Comparison of ENCODE assay signal across 28 cellular contexts in genomic region chr22:38867124-38867455, GRCh38.
"Had no signal": no experiment of that assay in that cellular context is flagged by ENCODE, and none has a peak within 500 bp of the region (broad histone marks: within the 10 kb centered on the region; RNA-seq: fewer than 3 reads in every experiment).

No MANE protein-coding gene starts in this region.

- DNase-seq: activated CD4-positive, alpha-beta T cell treated with anti-CD3 and anti-CD28 coated beads for 48 hours; activated CD8-positive, alpha-beta T cell treated with anti-CD3 and anti-CD28 coated beads for 36 hours; activated naive CD4-positive, alpha-beta T cell; activated T-cell treated with anti-CD3 and anti-CD28 coated beads, Interleukin-2, amount 50 U/mL, for 4 hours; anterior cingulate cortex; cerebellar nuclear complex; colonic mucosa; effector CD8-positive, alpha-beta T cell; hypothalamus; immature natural killer cell; kidney; naive B cell; stimulated activated CD4-positive, alpha-beta T cell treated with anti-CD3 and anti-CD28 coated beads, Interleukin-4, amount 100 ng/mL, for 24 hours; T-helper 9 cell; trophoblast cell had no signal

- H3K4me3 Mint-ChIP-seq: activated CD8-positive, alpha-beta T cell treated with anti-CD3 and anti-CD28 coated beads for 36 hours; activated T-cell treated with anti-CD3 and anti-CD28 coated beads, Interleukin-2, amount 50 U/mL, for 4 hours; activated T-helper 17 cell treated with anti-CD3 and anti-CD28 coated beads, Interleukin-2, amount 50 U/mL, for 72 hours; immature natural killer cell; mesothelial cell of epicardium; naive B cell; stimulated activated effector memory CD8-positive, alpha-beta T cell treated with anti-CD3 and anti-CD28 coated beads, Interleukin-12 subunit alpha, Interleukin-12 subunit beta, amount 100 ng/mL, for 72 hours; stimulated activated naive CD8-positive, alpha-beta T cell treated with anti-CD3 and anti-CD28 coated beads, Interleukin-15, Interleukin-2, amounts not matched to agents 100 ng/mL and 50 ng/mL, for 24 hours; T-helper 1 cell treated with Interleukin-12 subunit alpha and Interleukin-12 subunit beta and Interleukin-4 antibody, amounts not matched to agents 30 μg/mL and 1 μg/mL, for 36 hours had no signal

- H3K27ac Mint-ChIP-seq: activated CD8-positive, alpha-beta T cell treated with anti-CD3 and anti-CD28 coated beads for 36 hours; activated T-helper 17 cell treated with anti-CD3 and anti-CD28 coated beads, Interleukin-2, amount 50 U/mL, for 72 hours; mesothelial cell of epicardium; progenitor cell of endocrine pancreas; stimulated activated naive CD8-positive, alpha-beta T cell treated with anti-CD3 and anti-CD28 coated beads, Interleukin-15, Interleukin-2, amounts not matched to agents 100 ng/mL and 50 ng/mL, for 24 hours; T-helper 1 cell treated with Interleukin-12 subunit alpha and Interleukin-12 subunit beta and Interleukin-4 antibody, amounts not matched to agents 30 μg/mL and 1 μg/mL, for 36 hours had no signal

- H3K9me3 ChIP-seq: colonic mucosa, thoracic aorta had no signal

- H3K27me3 ChIP-seq: colonic mucosa had no signal

- H3K36me3 Mint-ChIP-seq: immature natural killer cell, naive B cell had no signal

- H3K9me3 Mint-ChIP-seq: activated CD8-positive, alpha-beta T cell treated with anti-CD3 and anti-CD28 coated beads for 36 hours; activated naive CD4-positive, alpha-beta T cell treated with anti-CD3 and anti-CD28 coated beads, Interleukin-2, amount 50 U/mL, for 72 hours; activated T-cell treated with anti-CD3 and anti-CD28 coated beads, Interleukin-2, amount 50 U/mL, for 4 hours; activated T-helper 17 cell treated with anti-CD3 and anti-CD28 coated beads, Interleukin-2, amount 50 U/mL, for 72 hours; immature natural killer cell; mesothelial cell of epicardium; naive B cell; neural crest cell; stimulated activated effector memory CD8-positive, alpha-beta T cell treated with anti-CD3 and anti-CD28 coated beads, Interleukin-12 subunit alpha, Interleukin-12 subunit beta, amount 100 ng/mL, for 72 hours; stimulated activated naive CD8-positive, alpha-beta T cell treated with anti-CD3 and anti-CD28 coated beads, Interleukin-15, Interleukin-2, amounts not matched to agents 100 ng/mL and 50 ng/mL, for 24 hours; T-helper 1 cell treated with Interleukin-12 subunit alpha and Interleukin-12 subunit beta and Interleukin-4 antibody, amounts not matched to agents 30 μg/mL and 1 μg/mL, for 36 hours had no signal

- H3K27ac ChIP-seq: colonic mucosa, skin epidermis, thoracic aorta, VCaP had no signal

- H3K36me3 ChIP-seq: colonic mucosa had no signal

- H3K4me3 ChIP-seq: colonic mucosa, skin epidermis, thoracic aorta had no signal

- ATAC-seq: activated CD4-positive, CD25-positive, alpha-beta regulatory T cell treated with anti-CD3 and anti-CD28 coated beads, Interleukin-2, amount 50 U/mL, for 24 hours; activated CD8-positive, alpha-beta T cell treated with anti-CD3 and anti-CD28 coated beads for 36 hours; activated naive CD4-positive, alpha-beta T cell treated with anti-CD3 and anti-CD28 coated beads, Interleukin-2, amount 50 U/mL, for 72 hours; activated T-cell treated with anti-CD3 and anti-CD28 coated beads, Interleukin-2, amount 50 U/mL, for 4 hours; activated T-helper 17 cell treated with anti-CD3 and anti-CD28 coated beads, Interleukin-2, amount 50 U/mL, for 72 hours; sciatic nerve; stimulated activated effector memory CD8-positive, alpha-beta T cell treated with anti-CD3 and anti-CD28 coated beads, Interleukin-12 subunit alpha, Interleukin-12 subunit beta, amount 100 ng/mL, for 72 hours had no signal

- H3K27me3 Mint-ChIP-seq: activated CD8-positive, alpha-beta T cell treated with anti-CD3 and anti-CD28 coated beads for 36 hours; activated T-helper 17 cell treated with anti-CD3 and anti-CD28 coated beads, Interleukin-2, amount 50 U/mL, for 72 hours; naive B cell; progenitor cell of endocrine pancreas; stimulated activated naive CD8-positive, alpha-beta T cell treated with anti-CD3 and anti-CD28 coated beads, Interleukin-15, Interleukin-2, amounts not matched to agents 100 ng/mL and 50 ng/mL, for 24 hours had no signal
